ENCODE assay signal across 15 cellular contexts in the genomic region with DNA sequence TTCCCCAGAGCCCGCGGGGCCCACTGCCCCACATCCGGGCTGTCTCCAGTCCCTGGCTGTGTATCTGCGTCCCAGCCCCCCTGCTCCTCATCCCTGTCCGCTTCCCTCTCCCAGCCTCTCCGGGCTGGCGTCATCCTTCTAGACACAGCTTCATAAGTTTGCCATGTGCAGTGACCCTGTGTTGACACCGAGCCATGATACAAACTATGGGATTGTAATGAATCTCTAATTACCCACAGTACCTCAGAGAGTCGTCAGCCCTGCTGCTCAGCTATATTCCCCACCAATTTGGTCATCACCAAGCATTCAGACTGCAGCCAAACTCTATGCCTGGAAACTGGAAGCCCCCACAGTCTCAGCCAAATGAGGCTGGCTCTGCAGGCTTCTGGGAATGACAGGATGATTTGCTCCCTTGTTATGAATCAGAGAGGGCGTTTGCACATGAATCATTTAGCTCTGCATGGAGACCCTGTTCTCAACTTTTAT.
DNase-seq lines count a peak whose midpoint lies in the region; ATAC-seq and TF ChIP-seq lines count a peak whose summit lies in the region.
"Had no signal": no experiment of that assay in that cellular context is flagged by ENCODE, and none has a peak within 500 bp of the region (broad histone marks: within the 10 kb centered on the region; RNA-seq: fewer than 3 reads in every experiment).

No MANE protein-coding gene starts in this region.

- no peak overlapping the region for H2AFZ ChIP-seq in mesenchymal stem cell (ENCODE audit: low read depth, low read length)

- H3K9me3 Mint-ChIP-seq in brain: peaks cover 0 to 4% (median 0%) of the 10 kb centered on the region in 5 experiments
- H3K9me3 Mint-ChIP-seq in activated CD8-positive, alpha-beta T cell treated with anti-CD3 and anti-CD28 coated beads for 36 hours: no peaks in the 10 kb centered on the region
- H3K9me3 Mint-ChIP-seq: activated naive CD4-positive, alpha-beta T cell treated with anti-CD3 and anti-CD28 coated beads, Interleukin-2, amount 10 ng/mL, durations not matched to agents 7 days and 5 days; stimulated activated naive CD8-positive, alpha-beta T cell treated with anti-CD3 and anti-CD28 coated beads, Interleukin-15, Interleukin-2, amounts not matched to agents 100 ng/mL and 50 ng/mL, for 24 hours had no signal

- H3K36me3 Mint-ChIP-seq in brain: no peaks in the 10 kb centered on the region
- no peaks in the 10 kb centered on the region for H3K36me3 Mint-ChIP-seq in activated CD8-positive, alpha-beta T cell treated with anti-CD3 and anti-CD28 coated beads for 36 hours (ENCODE audit: low read depth)
- H3K36me3 Mint-ChIP-seq: activated CD8-positive, alpha-beta memory T cell treated with anti-CD3 and anti-CD28 coated beads, Interleukin-2, amount 10 ng/mL, durations not matched to agents 7 days and 5 days; activated naive CD4-positive, alpha-beta T cell treated with anti-CD3 and anti-CD28 coated beads, Interleukin-2, amount 10 ng/mL, durations not matched to agents 7 days and 5 days; naive thymus-derived CD4-positive, alpha-beta T cell had no signal

- peak overlapping the region; percentile 57 to 95 (median 86) for H3K27ac Mint-ChIP-seq in brain
- H3K27ac Mint-ChIP-seq in activated CD8-positive, alpha-beta T cell treated with anti-CD3 and anti-CD28 coated beads for 36 hours: no peak overlapping the region
- H3K27ac Mint-ChIP-seq: activated CD8-positive, alpha-beta memory T cell treated with anti-CD3 and anti-CD28 coated beads, Interleukin-2, amount 10 ng/mL, durations not matched to agents 7 days and 5 days; activated naive CD4-positive, alpha-beta T cell treated with anti-CD3 and anti-CD28 coated beads, Interleukin-2, amount 10 ng/mL, durations not matched to agents 7 days and 5 days; stimulated activated naive CD8-positive, alpha-beta T cell treated with anti-CD3 and anti-CD28 coated beads, Interleukin-15, Interleukin-2, amounts not matched to agents 100 ng/mL and 50 ng/mL, for 24 hours had no signal

- 77% methylated on average over 10 of the region's 10 CpGs for WGBS in mesenchymal stem cell

- no peak overlapping the region for H3K4me2 ChIP-seq in mesenchymal stem cell (ENCODE audit: low read length, poor library complexity, severe bottlenecking)

- no peaks in the 10 kb centered on the region for H3K36me3 ChIP-seq in MG63
- H3K36me3 ChIP-seq in mesenchymal stem cell (ENCODE audit: control insufficient read depth in 1 of 2, insufficient read depth in 2 of 2, low read depth in 1 of 2, low read length in 2 of 2): no peaks in the 10 kb centered on the region

- H3K14ac ChIP-seq in mesenchymal stem cell (ENCODE audit: low read length in 2 of 2): no peak overlapping the region

- H3K4ac ChIP-seq in mesenchymal stem cell (ENCODE audit: low read depth in 1 of 2, low read length in 2 of 2): no peak overlapping the region

- H3K27ac ChIP-seq in mesenchymal stem cell (ENCODE audit: low read length, poor library complexity, severe bottlenecking): no peak overlapping the region

- ATAC-seq in GM18873 (IDR thresholded peaks at IDR 0.05; ENCODE audit: low FRiP score, unreplicated experiment): no peak
- ATAC-seq in activated CD8-positive, alpha-beta T cell treated with anti-CD3 and anti-CD28 coated beads for 36 hours: no peak
- ATAC-seq: activated CD8-positive, alpha-beta memory T cell treated with anti-CD3 and anti-CD28 coated beads, Interleukin-2, amount 10 ng/mL, durations not matched to agents 7 days and 5 days; HCT116; left colon; naive thymus-derived CD4-positive, alpha-beta T cell had no signal

- H3K18ac ChIP-seq in mesenchymal stem cell (ENCODE audit: low read depth in 1 of 2, low read length in 2 of 2): no peak overlapping the region

- no peak overlapping the region for H3K9ac ChIP-seq in mesenchymal stem cell (ENCODE audit: low read length)

- H3K4me1 Mint-ChIP-seq in brain: peaks cover 32% of the 10 kb centered on the region
- H3K4me1 Mint-ChIP-seq in activated CD8-positive, alpha-beta T cell treated with anti-CD3 and anti-CD28 coated beads for 36 hours (ENCODE audit: low read depth): no peaks in the 10 kb centered on the region
- H3K4me1 Mint-ChIP-seq: activated CD8-positive, alpha-beta memory T cell treated with anti-CD3 and anti-CD28 coated beads, Interleukin-2, amount 10 ng/mL, durations not matched to agents 7 days and 5 days; activated naive CD4-positive, alpha-beta T cell treated with anti-CD3 and anti-CD28 coated beads, Interleukin-2, amount 10 ng/mL, durations not matched to agents 7 days and 5 days; central memory CD8-positive, alpha-beta T cell; naive thymus-derived CD4-positive, alpha-beta T cell had no signal

- CTCF ChIA-PET in activated CD8-positive, alpha-beta T cell treated with anti-CD3 and anti-CD28 coated beads for 36 hours (lab: Charles Lee): no interaction called here

- no peaks in the 10 kb centered on the region for H3K79me1 ChIP-seq in mesenchymal stem cell (replicated peaks; ENCODE audit: low read length, poor library complexity, severe bottlenecking)

- no peaks in the 10 kb centered on the region for H3K27me3 Mint-ChIP-seq in brain
- H3K27me3 Mint-ChIP-seq in activated CD8-positive, alpha-beta T cell treated with anti-CD3 and anti-CD28 coated beads for 36 hours: no peaks in the 10 kb centered on the region
- H3K27me3 Mint-ChIP-seq: activated CD8-positive, alpha-beta memory T cell treated with anti-CD3 and anti-CD28 coated beads, Interleukin-2, amount 10 ng/mL, durations not matched to agents 7 days and 5 days; activated naive CD4-positive, alpha-beta T cell treated with anti-CD3 and anti-CD28 coated beads, Interleukin-2, amount 10 ng/mL, durations not matched to agents 7 days and 5 days; central memory CD8-positive, alpha-beta T cell; stimulated activated naive CD8-positive, alpha-beta T cell treated with anti-CD3 and anti-CD28 coated beads, Interleukin-15, Interleukin-2, amounts not matched to agents 100 ng/mL and 50 ng/mL, for 24 hours had no signal

- H3K9me3 ChIP-seq in MG63 (no peaks in the 10 kb centered on the region), mesenchymal stem cell (ENCODE audit: control insufficient read depth, low read length) (no peaks in the 10 kb centered on the region)

- H2AK5ac ChIP-seq in mesenchymal stem cell (ENCODE audit: low read length, severe bottlenecking): no peak overlapping the region

- no peak overlapping the region for H2BK15ac ChIP-seq in mesenchymal stem cell (ENCODE audit: low read depth, poor library complexity, severe bottlenecking)

- peaks cover 3% of the 10 kb centered on the region for H3K4me1 ChIP-seq in mesenchymal stem cell (ENCODE audit: control insufficient read depth, insufficient read depth, low read depth, low read length)

- TF ChIP-seq CTCF in brain (conservative IDR thresholded peaks at IDR 0.05): no peak
- no peak for TF ChIP-seq CTCF in activated CD8-positive, alpha-beta T cell treated with anti-CD3 and anti-CD28 coated beads for 36 hours (IDR thresholded peaks at IDR 0.05)

- H4K91ac ChIP-seq in mesenchymal stem cell (ENCODE audit: low read length): peak overlapping the region; percentile 50

- no peak overlapping the region for H2BK5ac ChIP-seq in mesenchymal stem cell (ENCODE audit: low read depth, low read length, poor library complexity, severe bottlenecking)

- POLR2A ChIA-PET in activated CD8-positive, alpha-beta T cell treated with anti-CD3 and anti-CD28 coated beads for 36 hours (lab: Charles Lee): no interaction called here

- no peak overlapping the region for H4K8ac ChIP-seq in mesenchymal stem cell (ENCODE audit: low read length)

- H3K23ac ChIP-seq in mesenchymal stem cell (ENCODE audit: low read length in 2 of 2): no peak overlapping the region

- DNase-seq in A172 (ENCODE audit: low spot score): peak; percentile 63
- peak; percentile 48 for DNase-seq in MG63
- no peak for DNase-seq in mesenchymal stem cell
- DNase-seq in DMS114 treated with DMSO at 0.1 percent for 48 hours (lab: John Stamatoyannopoulos, UW; ENCODE audit: unreplicated experiment): no peak
- no peak for DNase-seq in activated CD8-positive, alpha-beta T cell treated with anti-CD3 and anti-CD28 coated beads for 36 hours
- no peak for DNase-seq in mesenteric fat pad (ENCODE audit: low spot score)
- DNase-seq: activated CD8-positive, alpha-beta memory T cell treated with anti-CD3 and anti-CD28 coated beads, Interleukin-2, amount 10 ng/mL, durations not matched to agents 7 days and 5 days; activated naive CD4-positive, alpha-beta T cell treated with anti-CD3 and anti-CD28 coated beads, Interleukin-2, amount 10 ng/mL, durations not matched to agents 7 days and 5 days; left colon; naive thymus-derived CD4-positive, alpha-beta T cell had no signal

- peak overlapping the region; percentile 21 to 67 (median 39) for H3K4me3 Mint-ChIP-seq in brain
- H3K4me3 Mint-ChIP-seq in activated CD8-positive, alpha-beta T cell treated with anti-CD3 and anti-CD28 coated beads for 36 hours: no peak overlapping the region
- H3K4me3 Mint-ChIP-seq: activated CD8-positive, alpha-beta memory T cell treated with anti-CD3 and anti-CD28 coated beads, Interleukin-2, amount 10 ng/mL, durations not matched to agents 7 days and 5 days; activated naive CD4-positive, alpha-beta T cell treated with anti-CD3 and anti-CD28 coated beads, Interleukin-2, amount 10 ng/mL, durations not matched to agents 7 days and 5 days; central memory CD8-positive, alpha-beta T cell; naive thymus-derived CD4-positive, alpha-beta T cell; stimulated activated naive CD8-positive, alpha-beta T cell treated with anti-CD3 and anti-CD28 coated beads, Interleukin-15, Interleukin-2, amounts not matched to agents 100 ng/mL and 50 ng/mL, for 24 hours had no signal

- no peak overlapping the region for H3K4me3 ChIP-seq in MG63
- H3K4me3 ChIP-seq in mesenchymal stem cell (ENCODE audit: insufficient read depth in 1 of 2, low read depth in 1 of 2, low read length in 2 of 2): no peak overlapping the region

- 0 out of 2 replicates have a peak, but pooled peaks cover 3% of the 10 kb centered on the region for H3K27me3 ChIP-seq in MG63
- H3K27me3 ChIP-seq in mesenchymal stem cell (ENCODE audit: control insufficient read depth in 1 of 2, insufficient read depth in 1 of 2, low read length in 2 of 2): no peaks in the 10 kb centered on the region

- H2BK12ac ChIP-seq in mesenchymal stem cell (ENCODE audit: low read length in 2 of 2): no peak overlapping the region

- intact Hi-C loops in activated CD8-positive, alpha-beta T cell treated with anti-CD3 and anti-CD28 coated beads for 36 hours (cut with micrococcal nuclease): no loop called here

- H2BK120ac ChIP-seq in mesenchymal stem cell (ENCODE audit: low read depth, low read length): no peak overlapping the region

Comparison
In these comparisons a context has a peak if more than half of its experiments do, and no peak if none do; other contexts are left out.
1. DNase-seq: peak in A172 (single experiment) and MG63 (single experiment); none in mesenchymal stem cell (single experiment), DMS114 treated with DMSO at 0.1 percent for 48 hours (single experiment), activated CD8-positive, alpha-beta T cell treated with anti-CD3 and anti-CD28 coated beads for 36 hours (single experiment) and mesenteric fat pad (single experiment).